ENCODE assay signal across 8 cellular contexts in genomic region chr1:87684786-87685185, GRCh38.
DNase-seq lines count a peak whose midpoint lies in the region; ATAC-seq and TF ChIP-seq lines count a peak whose summit lies in the region.

No MANE protein-coding gene starts in this region.

- peaks cover 52% of the 10 kb centered on the region for H3K27me3 Mint-ChIP-seq in H9 (ENCODE audit: low read depth)

- peak overlapping the region; percentile 59 for H3K4me2 ChIP-seq in H9 (ENCODE audit: insufficient read depth, insufficient read length, low read length)

- H3K9me3 ChIP-seq in H9 (ENCODE audit: control insufficient read depth, low read depth, low read length) (no peaks in the 10 kb centered on the region), gastrocnemius medialis (no peaks in the 10 kb centered on the region)

- TF ChIP-seq POLR2A in gastrocnemius medialis (IDR thresholded peaks at IDR 0.05), result no peak

- H2BK15ac ChIP-seq in H9 (ENCODE audit: low read depth, low read length), result no peak overlapping the region

- no peak overlapping the region for H4K8ac ChIP-seq in H9 (replicated peaks; ENCODE audit: insufficient read length, low read depth, low read length)

- no peak overlapping the region for H2BK20ac ChIP-seq in H9 (ENCODE audit: low read depth, low read length, poor library complexity, severe bottlenecking)

- no CpG with 5 or more reads among the region's 6 CpGs for WGBS in H9 (ENCODE audit: extremely low coverage, insufficient read length, low lambda C conversion rate)

- in situ Hi-C loops in gastrocnemius medialis (cut with MboI; ENCODE audit: low sequenced_read_pairs in 4 of 4), result no loop called here

- H3K36me3 Mint-ChIP-seq in H9 (ENCODE audit: insufficient read depth in 1 of 3, low read depth in 3 of 3), result peaks cover 0 to 3% (median 2%) of the 10 kb centered on the region in 3 experiments; a peak in 2 of 7 replicates

- no peaks in the 10 kb centered on the region for H3K36me3 ChIP-seq in gastrocnemius medialis

- ATAC-seq in left ventricle myocardium superior (peak; percentile 76), gastrocnemius medialis (no peak), HG02884 (IDR thresholded peaks at IDR 0.05; ENCODE audit: unreplicated experiment) (no peak)

- no peaks in the 10 kb centered on the region; the same call in 1 of the 2 replicates for H3K27me3 ChIP-seq in H9 (ENCODE audit: insufficient read depth, low read length)
- H3K27me3 ChIP-seq in gastrocnemius medialis, result no peaks in the 10 kb centered on the region

- no peak overlapping the region for H2BK12ac ChIP-seq in H9 (ENCODE audit: insufficient read length, low read depth, low read length)

- no peak overlapping the region for H2AFZ ChIP-seq in H9 (ENCODE audit: low read length)

- peak overlapping the region; percentile 24 to 38 for H3K4me3 Mint-ChIP-seq in H9

- no peak overlapping the region for H3K56ac ChIP-seq in H9 (ENCODE audit: insufficient read length, low read depth, low read length)

- no peak overlapping the region for H3K14ac ChIP-seq in H9 (ENCODE audit: insufficient read depth, low read length)

- H3K27ac ChIP-seq in H9 (ENCODE audit: insufficient read length, low read depth, low read length) (no peak overlapping the region), gastrocnemius medialis (no peak overlapping the region)

- no peak overlapping the region for H3K23ac ChIP-seq in H9 (ENCODE audit: insufficient read length, low read depth, low read length)

- no peaks in the 10 kb centered on the region for H3K79me1 ChIP-seq in H9 (ENCODE audit: insufficient read depth, low read depth, low read length, poor library complexity, severe bottlenecking)

- H2AK5ac ChIP-seq in H9 (ENCODE audit: insufficient read length, low read length), result no peak overlapping the region

- H3K23me2 ChIP-seq in H9 (ENCODE audit: insufficient read length, low read depth, low read length, poor library complexity, severe bottlenecking), result no peaks in the 10 kb centered on the region

- TF ChIP-seq CTCF in H9 (conservative IDR thresholded peaks at IDR 0.05) (no peak), gastrocnemius medialis (IDR thresholded peaks at IDR 0.05 in 4 of 5, conservative IDR thresholded peaks at IDR 0.05 in 1 of 5) (no peak)

- H2BK120ac ChIP-seq in H9 (ENCODE audit: low read depth, low read length, poor library complexity, severe bottlenecking), result no peak overlapping the region

- H4K5ac ChIP-seq in H9 (ENCODE audit: insufficient read length, low read depth, low read length), result no peak overlapping the region

- peaks cover 41 to 42% of the 10 kb centered on the region in 2 experiments for H3K4me1 Mint-ChIP-seq in H9

- no peak overlapping the region for H2BK5ac ChIP-seq in H9 (ENCODE audit: insufficient read length, low read length)

- H3K4me1 ChIP-seq in H9 (ENCODE audit: insufficient read depth, low read length) (peaks cover 9% of the 10 kb centered on the region; the same call in 1 of the 2 replicates), gastrocnemius medialis (peaks cover 6 to 8% of the 10 kb centered on the region in 2 donors)

- H3K79me2 ChIP-seq in H9 (ENCODE audit: insufficient read depth, low read length), result no peaks in the 10 kb centered on the region

- DNase-seq in H9, result no peak
- peak; percentile 58 for DNase-seq in SW480 (ENCODE audit: low spot score)
- no peak for DNase-seq in left ventricle myocardium superior
- DNase-seq in gastrocnemius medialis, result no peak
- no peak for DNase-seq in NCI-H1694 treated with DMSO at 0.1 percent for 48 hours (lab: John Stamatoyannopoulos, UW)
- no peak for DNase-seq in stimulated activated CD4-positive, alpha-beta T cell treated with anti-CD3 and anti-CD28 coated beads, Interleukin-1b, Interleukin-23, amount 100 ng/mL, for 48 hours
- no peak for DNase-seq in GM19238 (ENCODE audit: insufficient read length, low spot score)

- H3K4me3 ChIP-seq in gastrocnemius medialis, result peak overlapping the region; percentile 55 to 74 (median 60)

- H3K9me3 Mint-ChIP-seq in H9, result peaks cover 0 to 3% of the 10 kb centered on the region in 2 experiments

- peak overlapping the region in 1 of 3 experiments; percentile 92; a peak in 3 of 7 replicates for H3K27ac Mint-ChIP-seq in H9

- H3K4ac ChIP-seq in H9 (ENCODE audit: low read depth, low read length), result no peak overlapping the region

- H4K91ac ChIP-seq in H9 (ENCODE audit: insufficient read length, low read depth, low read length), result no peak overlapping the region

- H3K9ac ChIP-seq in H9 (ENCODE audit: extremely low read depth, insufficient read length, low read length), result no peak overlapping the region

- no peak overlapping the region for H3T11ph ChIP-seq in H9 (ENCODE audit: low read length)

- H4K20me1 ChIP-seq in H9 (ENCODE audit: control insufficient read depth, insufficient read depth, insufficient read length), result no peaks in the 10 kb centered on the region

- no peak overlapping the region for H3K18ac ChIP-seq in H9 (ENCODE audit: insufficient read length, low read depth, low read length)

- intact Hi-C loops in left ventricle myocardium superior (cut with micrococcal nuclease), result no loop called here
- intact Hi-C loops in gastrocnemius medialis (cut with DNase I; ENCODE audit: low total_unique reads), result no loop called here
